In genomic region chr2:85011747-85012146, GRCh38 we compare ENCODE assay signal across 12 cellular contexts. TPM values are rescaled to one million over a fixed set of nuclear protein-coding genes. Genes with fewer than 3 reads are reported as not detected.
A peak's percentile ranks its signal among the peaks of the same experiment; 100 is the strongest.
DNase-seq lines count a peak whose midpoint lies in the region; ATAC-seq, FAIRE-seq and TF ChIP-seq lines count a peak whose summit lies in the region.
"Had no signal": no experiment of that assay in that cellular context is flagged by ENCODE, and none has a peak within 500 bp of the region (broad histone marks: within the 10 kb centered on the region; RNA-seq: fewer than 3 reads in every experiment).

No MANE protein-coding gene starts in this region.

- H3K36me3 ChIP-seq in DND-41 (ENCODE audit: insufficient read depth, low read length), result peaks cover 23% of the 10 kb centered on the region

- intact Hi-C loops in activated B cell treated with CpG ODN at 0.5 μM for 24 hours (cut with micrococcal nuclease), result no loop called here

- peaks cover 86% of the 10 kb centered on the region for H3K4me1 Mint-ChIP-seq in activated B cell treated with CpG ODN at 0.5 μM for 24 hours

- ATAC-seq in DND-41 (ENCODE audit: insufficient read depth, low read depth) (peak; percentile 68; the same call in 2 of the 3 replicates), activated B cell treated with CpG ODN at 0.5 μM for 24 hours (ENCODE audit: low read depth) (no peak), GM19397 (IDR thresholded peaks at IDR 0.05; ENCODE audit: unreplicated experiment) (no peak)

- CTCF ChIA-PET in activated B cell treated with CpG ODN at 0.5 μM for 24 hours (lab: Charles Lee), result interaction anchor here (0.7 to 3.6 kb wide), 3 partner anchors 9 to 86 kb away, joined by 3 to 29 read pairs (median 3); no protein-coding TSS in a partner anchor

- peaks cover 86% of the 10 kb centered on the region for H4K20me1 ChIP-seq in DND-41 (ENCODE audit: insufficient read depth, low read length)

- no peak for DNase-seq in DND-41
- no peak for DNase-seq in GM19239 (ENCODE audit: insufficient read length, low spot score)
- DNase-seq in activated B cell treated with CpG ODN at 0.5 μM for 24 hours, result no peak
- DNase-seq in islet precursor cell, result peak; percentile 61
- DNase-seq in NCI-H146 treated with DMSO at 0.1 percent for 48 hours (lab: John Stamatoyannopoulos, UW; ENCODE audit: unreplicated experiment), result no peak
- no peak for DNase-seq in NCI-H69 (lab: John Stamatoyannopoulos, UW)
- DNase-seq: DMS79, esophagus squamous epithelium, NCI-H510A treated with DMSO at 0.1 percent for 48 hours had no signal

- H3K4me3 Mint-ChIP-seq in activated B cell treated with CpG ODN at 0.5 μM for 24 hours, result no peak overlapping the region

- peaks cover 98% of the 10 kb centered on the region for H3K79me2 ChIP-seq in DND-41 (ENCODE audit: insufficient read depth, low read length)

- H3K27me3 ChIP-seq in DND-41 (ENCODE audit: insufficient read depth, low read length, poor library complexity), result no peaks in the 10 kb centered on the region
- H3K27me3 ChIP-seq: esophagus squamous epithelium had no signal

- no peak overlapping the region for H3K4me3 ChIP-seq in DND-41 (ENCODE audit: low read depth in 1 of 2, low read length in 2 of 2)
- H3K4me3 ChIP-seq: esophagus squamous epithelium, HAP-1 had no signal

- POLR2A ChIA-PET in activated B cell treated with CpG ODN at 0.5 μM for 24 hours (lab: Charles Lee), result interaction anchor here (0.9 to 2.6 kb wide), 2 partner anchors 41 to 72 kb away, joined by 3 to 9 read pairs; partner anchors contain the start of gene KCMF1

- TF ChIP-seq CTCF in DND-41 (IDR thresholded peaks at IDR 0.05; ENCODE audit: borderline replicate concordance, extremely low read depth, low read length, poor library complexity, severe bottlenecking) (peak; percentile 48), activated B cell treated with CpG ODN at 0.5 μM for 24 hours (IDR thresholded peaks at IDR 0.05) (no peak)

- no peak overlapping the region for H2AFZ ChIP-seq in DND-41 (ENCODE audit: low read depth, low read length)
- H2AFZ ChIP-seq: parathyroid adenoma had no signal

- H3K4me1 ChIP-seq in DND-41 (ENCODE audit: insufficient read depth, low read length), result no peaks in the 10 kb centered on the region
- H3K4me1 ChIP-seq: parathyroid adenoma had no signal

- H3K9me3 ChIP-seq in DND-41 (ENCODE audit: insufficient read depth, low read length, severe bottlenecking), result no peaks in the 10 kb centered on the region
- H3K9me3 ChIP-seq: esophagus squamous epithelium, HAP-1 had no signal

- peaks cover 21% of the 10 kb centered on the region for H3K36me3 Mint-ChIP-seq in activated B cell treated with CpG ODN at 0.5 μM for 24 hours (ENCODE audit: low read depth)

- no peak overlapping the region for H3K9ac ChIP-seq in DND-41 (ENCODE audit: low read depth, low read length)
- H3K9ac ChIP-seq: parathyroid adenoma had no signal

- no peaks in the 10 kb centered on the region for H3K27me3 Mint-ChIP-seq in activated B cell treated with CpG ODN at 0.5 μM for 24 hours

- H3K27ac Mint-ChIP-seq in activated B cell treated with CpG ODN at 0.5 μM for 24 hours, result peak overlapping the region; percentile 21

- peak; percentile 44 for FAIRE-seq in GM19239 (lab: Jason Lieb, UNC)

- no peak overlapping the region for H3K27ac ChIP-seq in DND-41 (ENCODE audit: low read length)
- H3K27ac ChIP-seq: parathyroid adenoma had no signal

- H3K9me3 Mint-ChIP-seq in activated B cell treated with CpG ODN at 0.5 μM for 24 hours, result peaks cover 3% of the 10 kb centered on the region

- H3K4me2 ChIP-seq in DND-41 (ENCODE audit: insufficient read depth, low read length), result no peak overlapping the region

RNA-seq across cellular contexts. Expression of gene KCMF1, which starts 40.8 kb away (rescaled TPM):
- total RNA-seq in activated B cell treated with CpG ODN at 0.5 μM for 24 hours, result 77.1 and 96.6 TPM in 2 replicates
